11 cellular contexts compared by ENCODE assay signal in genomic region chr1:89606227-89606945, GRCh38. TPM values are rescaled to one million over a fixed set of nuclear protein-coding genes. Genes with fewer than 3 reads are reported as not detected.
DNase-seq lines count a peak whose midpoint lies in the region; ATAC-seq, FAIRE-seq and TF ChIP-seq lines count a peak whose summit lies in the region.
"Had no signal": no experiment of that assay in that cellular context is flagged by ENCODE, and none has a peak within 500 bp of the region (broad histone marks: within the 10 kb centered on the region; RNA-seq: fewer than 3 reads in every experiment).

No MANE protein-coding gene starts in this region.

- H3K4me2 ChIP-seq in endothelial cell of umbilical vein (ENCODE audit: insufficient read depth, low read length) = peak overlapping the region; percentile 19

- H3K27ac ChIP-seq in heart right ventricle (peak overlapping the region in 9 of 10 donors; percentile 12 to 83 (median 72)), endothelial cell of umbilical vein (ENCODE audit: insufficient read depth, low read depth, low read length) (no peak overlapping the region)

- H4K20me1 ChIP-seq in endothelial cell of umbilical vein (replicated peaks; ENCODE audit: control insufficient read depth, extremely low read depth, insufficient read depth, low read length) = no peaks in the 10 kb centered on the region

- ATAC-seq in heart right ventricle (no peak), left ventricle myocardium superior (no peak), T-helper 17 cell (peak; percentile 18), HG03039 (IDR thresholded peaks at IDR 0.05; ENCODE audit: unreplicated experiment) (no peak)

- dilution Hi-C loops in endothelial cell of umbilical vein (cut with MboI; ENCODE audit: extremely low pct_ligation_motif_present, low sequenced_read_pairs) = no loop called here

- BruUV-seq in endothelial cell of umbilical vein (replicated peaks; lab: Mats Ljungman, UMichigan) = no TSS peak

- H3K36me3 ChIP-seq in heart right ventricle (no peaks in the 10 kb centered on the region), endothelial cell of umbilical vein (ENCODE audit: control insufficient read depth in 2 of 2, extremely low read depth in 1 of 2, insufficient read depth in 2 of 2, low read length in 2 of 2) (no peaks in the 10 kb centered on the region)

- no peak overlapping the region for H3K9ac ChIP-seq in endothelial cell of umbilical vein (replicated peaks; ENCODE audit: extremely low read depth, insufficient read depth, low read length)

- TF ChIP-seq CTCF in heart right ventricle (IDR thresholded peaks at IDR 0.05) = no peak
- TF ChIP-seq CTCF in endothelial cell of umbilical vein (IDR thresholded peaks at IDR 0.05; ENCODE audit: extremely low read depth in 1 of 2, insufficient read depth in 1 of 2, low read depth in 1 of 2, low read length in 2 of 2) = no peak
- no peak for TF ChIP-seq CTCF in lower leg skin (IDR thresholded peaks at IDR 0.05)

- no peaks in the 10 kb centered on the region for H3K9me1 ChIP-seq in endothelial cell of umbilical vein (replicated peaks; ENCODE audit: control insufficient read depth, extremely low read depth, insufficient read depth, low read length)

- POLR2A ChIA-PET in endothelial cell of umbilical vein (lab: Charles Lee) = no interaction called here

- H3K9me3 ChIP-seq in heart right ventricle = no peaks in the 10 kb centered on the region
- no peaks in the 10 kb centered on the region for H3K9me3 ChIP-seq in T-helper 17 cell (ENCODE audit: control insufficient read depth, low read length, poor library complexity, severe bottlenecking)
- no peaks in the 10 kb centered on the region for H3K9me3 ChIP-seq in endothelial cell of umbilical vein (replicated peaks; ENCODE audit: control insufficient read depth, insufficient read depth, low read length)

- WGBS in heart right ventricle, 2 donors = 96 to 98% methylated on average over 2 of the region's 2 CpGs
- 91 to 93% methylated on average over 2 of the region's 2 CpGs for WGBS in lower leg skin, 2 donors

- intact Hi-C loops in heart right ventricle (cut with DNase I) (loop anchor here in 4 of 10 donors (5.0 to 10.0 kb wide), 3 partner anchors 82 to 609 kb away; partner anchors contain the start of gene LRRC8B (in 1 of the 4)), left ventricle myocardium superior (cut with micrococcal nuclease) (loop anchor here (10.0 kb wide), 1 partner anchor 158 kb away; no protein-coding TSS in a partner anchor), endothelial cell of umbilical vein (cut with micrococcal nuclease) (loop anchor here (5.0 to 10.0 kb wide), 2 partner anchors 309 to 378 kb away; no protein-coding TSS in a partner anchor), lower leg skin (cut with DNase I; ENCODE audit: low total_unique reads) (loop anchor here (10.0 kb wide), 1 partner anchor 158 kb away; no protein-coding TSS in a partner anchor)

- H3K4me1 Mint-ChIP-seq in T-helper 17 cell = peaks cover 74% of the 10 kb centered on the region

- no peaks in the 10 kb centered on the region for H3K79me2 ChIP-seq in endothelial cell of umbilical vein (ENCODE audit: control insufficient read depth, insufficient read depth, low read length)

- H3K36me3 Mint-ChIP-seq in T-helper 17 cell (ENCODE audit: low read depth) = no peaks in the 10 kb centered on the region
- H3K36me3 Mint-ChIP-seq: mesothelial cell of epicardium had no signal

- H3K27ac Mint-ChIP-seq in T-helper 17 cell = peak overlapping the region; percentile 100
- H3K27ac Mint-ChIP-seq: mesothelial cell of epicardium had no signal

- H3K27me3 ChIP-seq in heart right ventricle (no peaks in the 10 kb centered on the region), endothelial cell of umbilical vein (ENCODE audit: control insufficient read depth in 2 of 2, insufficient read depth in 2 of 2, low read length in 2 of 2) (no peaks in the 10 kb centered on the region)

- no peaks in the 10 kb centered on the region for H3K27me3 Mint-ChIP-seq in T-helper 17 cell

- CTCF ChIA-PET in endothelial cell of umbilical vein (lab: Charles Lee) = interaction anchor here (1.9 to 5.2 kb wide), 4 partner anchors 17 to 157 kb away, joined by 8 to 37 read pairs (median 22); no protein-coding TSS in a partner anchor

- peak overlapping the region; percentile 64 for H3K4me3 Mint-ChIP-seq in T-helper 17 cell
- H3K4me3 Mint-ChIP-seq: mesothelial cell of epicardium had no signal

- H3K4me1 ChIP-seq in heart right ventricle = peaks cover 11 to 83% (median 69%) of the 10 kb centered on the region in 9 donors
- peaks cover 14% of the 10 kb centered on the region for H3K4me1 ChIP-seq in endothelial cell of umbilical vein (ENCODE audit: control insufficient read depth, extremely low read depth, insufficient read depth, low read length)

- H2AFZ ChIP-seq in endothelial cell of umbilical vein (ENCODE audit: low read depth, low read length) = no peak overlapping the region

- TF ChIP-seq POLR2A in endothelial cell of umbilical vein (IDR thresholded peaks at IDR 0.05; ENCODE audit: low read depth, low read length) (no peak), lower leg skin (IDR thresholded peaks at IDR 0.05) (no peak)

- DNase-seq in heart right ventricle (no peak), left ventricle myocardium superior (no peak), T-helper 17 cell (no peak), endothelial cell of umbilical vein (ENCODE audit: low read depth, low spot score) (no peak), lower leg skin (ENCODE audit: low spot score in 2 of 2) (no peak), hypothalamus (lab: John Stamatoyannopoulos, UW) (no peak), NCI-H1105 treated with DMSO at 0.1 percent for 48 hours (lab: John Stamatoyannopoulos, UW) (no peak)
- DNase-seq: GOT3, NCI-H1694 treated with DMSO at 0.1 percent for 48 hours had no signal

- H3K4me3 ChIP-seq in heart right ventricle = no peak overlapping the region
- no peak overlapping the region for H3K4me3 ChIP-seq in endothelial cell of umbilical vein (replicated peaks in 1 of 3; ENCODE audit: insufficient read depth in 1 of 3, low read depth in 1 of 3, low read length in 3 of 3)
- no peak overlapping the region for H3K4me3 ChIP-seq in lower leg skin (ENCODE audit: low read depth, poor library complexity, severe bottlenecking)

- no peak for FAIRE-seq in endothelial cell of umbilical vein (lab: Jason Lieb, UNC)

TF ChIP-seq in endothelial cell of umbilical vein, 7 proteins besides CTCF, POLR2A, EP300 and RAD21:
- TF ChIP-seq FOS (IDR thresholded peaks at IDR 0.05; ENCODE audit: borderline replicate concordance, insufficient read depth, low read length) (no peak), GATA2 (IDR thresholded peaks at IDR 0.05; ENCODE audit: insufficient read depth, insufficient read length, low read depth, low read length) (no peak), MAX (IDR thresholded peaks at IDR 0.05; ENCODE audit: insufficient read depth, insufficient read length) (no peak), MYC (IDR thresholded peaks at IDR 0.05; ENCODE audit: low read depth, low read length) (no peak), JUN (IDR thresholded peaks at IDR 0.05; ENCODE audit: borderline replicate concordance, insufficient read depth, insufficient read length, low read depth) (no peak), EZH2 (IDR thresholded peaks at IDR 0.05; ENCODE audit: borderline replicate concordance, low read depth, low read length, severe bottlenecking) (no peak), POLR2AphosphoS5 (IDR thresholded peaks at IDR 0.05; ENCODE audit: insufficient read depth, low read depth, low read length) (no peak)

RNA-seq across cellular contexts. Expression of gene LRRC8C, which starts 26.5 kb away (rescaled TPM):
- 10 to 100 TPM in 2 of 10 donors, 1 to 10 TPM in 8; 5.6 to 12.3 (median 8.3) TPM for total RNA-seq in heart right ventricle
- 1 to 10 TPM; 3.7 to 5.9 TPM for polyA plus RNA-seq in heart right ventricle
- total RNA-seq in left ventricle myocardium superior = 6.8 TPM
- total RNA-seq in T-helper 17 cell = 10 to 100 TPM; 46.0 to 52.4 TPM
- total RNA-seq in endothelial cell of umbilical vein = 40.6 and 51.5 TPM in 2 replicates
- polyA plus RNA-seq in endothelial cell of umbilical vein = 30.7 and 33.6 TPM in 2 replicates
- polyA plus RNA-seq in endothelial cell of umbilical vein (2011; cell fraction: cytosol; rRNA removed) = 32.7 and 35.8 TPM in 2 replicates
- 35.7 and 39.2 TPM in 2 replicates for polyA plus RNA-seq in endothelial cell of umbilical vein (2011; cell fraction: nucleus; rRNA removed)
- polyA plus RNA-seq in endothelial cell of umbilical vein (2012) = 23.4 and 35.1 TPM in 2 replicates
- 68.3 and 69.0 TPM in 2 replicates for polyA minus RNA-seq in endothelial cell of umbilical vein
- 2.2 TPM for polyA minus RNA-seq in endothelial cell of umbilical vein (2011; cell fraction: cytosol; rRNA and poly(A)+ RNA removed)
- polyA minus RNA-seq in endothelial cell of umbilical vein (2011; cell fraction: nucleus; rRNA and poly(A)+ RNA removed) = 52.4 and 74.1 TPM in 2 replicates
- 1 to 10 TPM; 4.3 to 6.2 (median 5.7) TPM for total RNA-seq in lower leg skin
